Comparison of ENCODE assay signal across 27 cellular contexts in the genomic region with DNA sequence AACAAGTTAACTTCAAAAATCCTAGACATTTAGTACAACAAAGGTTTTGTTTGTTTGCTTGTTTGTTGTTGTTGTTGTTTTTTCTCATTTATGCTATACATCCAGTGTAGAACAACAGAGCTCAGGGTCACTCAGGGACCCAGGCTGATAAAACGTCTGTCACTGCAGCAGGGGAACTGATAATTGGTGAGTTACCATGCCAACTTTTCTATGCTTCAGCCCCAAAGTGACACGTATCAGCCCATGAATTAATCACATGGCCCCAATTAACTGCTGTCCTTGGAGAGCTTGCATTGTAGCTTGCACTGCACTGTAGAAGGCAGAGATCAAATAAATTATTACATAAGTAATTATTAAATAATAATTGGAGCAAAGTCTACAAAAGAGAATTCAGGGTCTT.
"Had no signal": no experiment of that assay in that cellular context is flagged by ENCODE, and none has a peak within 500 bp of the region (broad histone marks: within the 10 kb centered on the region; RNA-seq: fewer than 3 reads in every experiment).

No MANE protein-coding gene starts in this region.

- DNase-seq: islet precursor cell; midbrain; mucosa of descending colon; naive thymus-derived CD4-positive, alpha-beta T cell; pancreas; posterior cingulate gyrus; retina; right cardiac atrium; stimulated activated CD4-positive, alpha-beta T cell treated with anti-CD3 and anti-CD28 coated beads, Interleukin-12 subunit alpha, Interleukin-12 subunit beta, amount 100 ng/mL, for 4 hours; stimulated activated CD4-positive, alpha-beta T cell treated with anti-CD3 and anti-CD28 coated beads, Interleukin-15, amount 100 ng/mL, for 24 hours; stimulated activated CD4-positive, alpha-beta T cell treated with anti-CD3 and anti-CD28 coated beads, Interleukin-2, amount 100 ng/mL, for 24 hours; stimulated activated CD4-positive, alpha-beta T cell treated with anti-CD3 and anti-CD28 coated beads, Interleukin-4, amount 100 ng/mL, for 1 hour; stimulated activated naive B cell treated with anti-CD40 and anti-IgM and Interleukin-4, amounts not matched to agents 10 μg/mL and 1 μg/mL and 100 μg/mL, for 72 hours; stimulated activated naive CD8-positive, alpha-beta T cell treated with anti-CD3 and anti-CD28 coated beads, Interleukin-15, Interleukin-2, amounts not matched to agents 100 U/mL and 50 U/mL, for 24 hours; stomach; testis; thyroid gland; transverse colon; upper lobe of left lung had no signal

- H3K36me3 Mint-ChIP-seq: natural killer cell treated with Interleukin-12 subunit alpha and Interleukin-12 subunit beta and Interleukin-15 and Interleukin-18, amount 100 ng/mL, for 72 hours; stimulated activated naive B cell treated with anti-CD40 and anti-IgM and Interleukin-4, amounts not matched to agents 10 μg/mL and 1 μg/mL and 100 μg/mL, for 72 hours had no signal

- ATAC-seq: left lobe of liver; mucosa of descending colon; naive thymus-derived CD4-positive, alpha-beta T cell; natural killer cell treated with Interleukin-12 subunit alpha and Interleukin-12 subunit beta and Interleukin-15 and Interleukin-18, amount 100 ng/mL, for 72 hours; pancreas; sciatic nerve; stimulated activated naive B cell treated with anti-CD40 and anti-IgM and Interleukin-4, amounts not matched to agents 10 μg/mL and 1 μg/mL and 100 μg/mL, for 72 hours; stimulated activated naive CD8-positive, alpha-beta T cell treated with anti-CD3 and anti-CD28 coated beads, Interleukin-15, Interleukin-2, amounts not matched to agents 100 U/mL and 50 U/mL, for 24 hours had no signal

- H3K4me3 Mint-ChIP-seq: naive thymus-derived CD4-positive, alpha-beta T cell; natural killer cell treated with Interleukin-12 subunit alpha and Interleukin-12 subunit beta and Interleukin-15 and Interleukin-18, amount 100 ng/mL, for 72 hours; stimulated activated naive B cell treated with anti-CD40 and anti-IgM and Interleukin-4, amounts not matched to agents 10 μg/mL and 1 μg/mL and 100 μg/mL, for 72 hours had no signal

- H3K4me1 ChIP-seq: pancreas, prostate gland, stomach, testis, thyroid gland, transverse colon, upper lobe of left lung, vagina had no signal

- H2AFZ ChIP-seq: hepatocyte had no signal

- H3K4me3 ChIP-seq: hepatocyte, lung, mucosa of descending colon, pancreas, prostate gland, skin epidermis, stomach, testis, thyroid gland, transverse colon, upper lobe of left lung, vagina had no signal

- H3K36me3 ChIP-seq: pancreas, prostate gland, stomach, thyroid gland, transverse colon, upper lobe of left lung, vagina had no signal

- H3K4me2 ChIP-seq: hepatocyte had no signal

- H3K9me3 ChIP-seq: mucosa of descending colon, pancreas, prostate gland, stomach, testis, thyroid gland, transverse colon, upper lobe of left lung, vagina had no signal

- H3K27ac Mint-ChIP-seq: naive thymus-derived CD4-positive, alpha-beta T cell; natural killer cell treated with Interleukin-12 subunit alpha and Interleukin-12 subunit beta and Interleukin-15 and Interleukin-18, amount 100 ng/mL, for 72 hours; stimulated activated naive B cell treated with anti-CD40 and anti-IgM and Interleukin-4, amounts not matched to agents 10 μg/mL and 1 μg/mL and 100 μg/mL, for 72 hours had no signal

- H3K4me1 Mint-ChIP-seq: naive thymus-derived CD4-positive, alpha-beta T cell; stimulated activated naive B cell treated with anti-CD40 and anti-IgM and Interleukin-4, amounts not matched to agents 10 μg/mL and 1 μg/mL and 100 μg/mL, for 72 hours had no signal

- H3K27ac ChIP-seq: hepatocyte, pancreas, prostate gland, skin epidermis, stomach, testis, thyroid gland, transverse colon, upper lobe of left lung, vagina had no signal

- H3K27me3 ChIP-seq: hepatocyte, pancreas, stomach, testis, thyroid gland, transverse colon, upper lobe of left lung, vagina had no signal

- H3K79me2 ChIP-seq: hepatocyte had no signal
